In genomic region chr11:127490896-127491295, GRCh38 we compare ENCODE assay signal across 5 cellular contexts.
"Had no signal": no experiment of that assay in that cellular context is flagged by ENCODE, and none has a peak within 500 bp of the region (broad histone marks: within the 10 kb centered on the region; RNA-seq: fewer than 3 reads in every experiment).

No MANE protein-coding gene starts in this region.

- DNase-seq: H9, HCEC 1CT, IMR-90 had no signal

- H3K4me3 ChIP-seq: GM23338, K562 had no signal
